In the genomic region with DNA sequence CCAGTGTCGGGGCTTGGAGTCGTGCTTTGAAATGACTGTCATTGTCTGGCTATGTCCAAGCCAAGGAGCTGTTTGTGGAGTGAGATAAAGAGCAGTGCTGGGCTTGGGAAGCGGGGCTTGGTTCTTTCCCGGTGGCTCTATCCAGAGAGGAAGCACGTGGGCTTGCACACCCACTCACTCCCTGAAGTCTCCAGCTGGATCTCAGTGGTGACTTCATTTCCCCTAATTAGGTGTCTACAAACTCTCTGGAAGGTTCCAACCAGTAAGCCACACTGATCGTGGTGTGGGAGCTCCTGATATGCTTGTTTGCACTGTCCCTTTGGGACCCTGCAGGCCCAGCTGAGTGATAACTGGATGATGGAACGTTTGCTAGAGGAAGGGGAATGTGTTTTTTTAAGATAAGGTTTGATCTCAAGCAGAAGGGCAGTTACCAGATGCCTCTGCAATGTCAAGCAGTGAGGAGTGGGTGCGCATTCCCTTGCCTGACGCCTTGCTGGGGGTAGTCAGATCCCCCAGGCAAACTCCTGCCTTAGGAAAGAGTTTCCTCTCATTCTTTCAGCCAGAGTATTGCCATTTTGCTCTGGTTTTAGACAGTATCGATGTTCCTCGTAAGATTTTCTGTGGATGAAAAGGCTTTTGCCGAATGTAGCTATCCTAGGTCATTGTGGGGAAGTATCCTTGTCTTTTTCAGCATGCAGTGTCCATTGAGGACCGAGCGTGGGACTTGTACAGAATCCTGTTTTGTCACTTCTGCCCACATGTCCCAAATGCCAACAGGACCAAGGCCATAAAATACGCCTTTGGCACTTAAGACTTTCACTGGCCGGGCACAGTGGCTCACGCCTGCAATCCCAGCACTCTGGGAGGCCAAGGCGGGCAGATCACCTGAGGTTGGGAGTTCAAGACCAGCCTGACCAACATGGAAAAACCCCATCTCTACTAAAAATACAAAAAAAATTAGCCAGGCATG, we compare ENCODE assay signal across 12 cellular contexts.
DNase-seq lines count a peak whose midpoint lies in the region; ATAC-seq and TF ChIP-seq lines count a peak whose summit lies in the region.
"Had no signal": no experiment of that assay in that cellular context is flagged by ENCODE, and none has a peak within 500 bp of the region (broad histone marks: within the 10 kb centered on the region; RNA-seq: fewer than 3 reads in every experiment).

No MANE protein-coding gene starts in this region.

- peaks cover 39 to 58% (median 48%) of the 10 kb centered on the region in 4 donors for H3K4me1 ChIP-seq in esophagus muscularis mucosa

- H3K36me3 Mint-ChIP-seq in activated naive CD4-positive, alpha-beta T cell treated with anti-CD3 and anti-CD28 coated beads for 36 hours (ENCODE audit: low read depth) = peaks cover 16% of the 10 kb centered on the region
- H3K36me3 Mint-ChIP-seq: IgD-negative memory B cell had no signal

- no peak for TF ChIP-seq CTCF in BJ (IDR thresholded peaks at IDR 0.05; ENCODE audit: insufficient read depth, low read depth, low read length)
- TF ChIP-seq CTCF in RWPE1 (conservative IDR thresholded peaks at IDR 0.05; ENCODE audit: low read depth) = no peak
- TF ChIP-seq CTCF in esophagus muscularis mucosa (IDR thresholded peaks at IDR 0.05) = no peak

- H3K4me1 Mint-ChIP-seq in activated naive CD4-positive, alpha-beta T cell treated with anti-CD3 and anti-CD28 coated beads for 36 hours (ENCODE audit: low read depth) = peaks cover 74% of the 10 kb centered on the region

- POLR2A ChIA-PET in BJ (lab: Charles Lee) (interaction anchor here (0.6 to 0.9 kb wide), 2 partner anchors 32 to 346 kb away, joined by 5 read pairs; no protein-coding TSS in a partner anchor), RWPE1 (lab: Yijun Ruan, JAX; ENCODE audit: low non-redundant PET) (no interaction called here)

- no peak for TF ChIP-seq POLR2A in esophagus muscularis mucosa (IDR thresholded peaks at IDR 0.05; ENCODE audit: low read depth)

- DNase-seq in BJ (ENCODE audit: low read depth) (peak; percentile 93), RWPE1 (ENCODE audit: low spot score) (no peak), esophagus muscularis mucosa (ENCODE audit: extremely low spot score) (no peak), occipital lobe (lab: John Stamatoyannopoulos, UW) (peak; percentile 64), NCI-H524 treated with DMSO at 0.1 percent for 48 hours (lab: John Stamatoyannopoulos, UW) (no peak), activated gamma-delta T cell treated with Interleukin-2 at 50 U/mL for 16 hours (no peak)
- no peak for DNase-seq in activated naive CD4-positive, alpha-beta T cell treated with anti-CD3 and anti-CD28 coated beads for 36 hours
- DNase-seq: spleen had no signal

- TF ChIP-seq EP300 in esophagus muscularis mucosa (IDR thresholded peaks at IDR 0.05) = no peak

- H3K27ac Mint-ChIP-seq in activated naive CD4-positive, alpha-beta T cell treated with anti-CD3 and anti-CD28 coated beads for 36 hours = no peak overlapping the region
- H3K27ac Mint-ChIP-seq: activated naive CD4-positive, alpha-beta T cell treated with anti-CD3 and anti-CD28 coated beads, Interleukin-2, amount 50 U/mL, for 24 hours; IgD-negative memory B cell had no signal

- H3K36me3 ChIP-seq in BJ (ENCODE audit: control insufficient read depth, insufficient read depth, low read length) (0 out of 2 replicates have a peak, but pooled peaks cover 3% of the 10 kb centered on the region), esophagus muscularis mucosa (peaks cover 0 to 21% (median 17%) of the 10 kb centered on the region in 4 donors)

- no peaks in the 10 kb centered on the region for H3K27me3 ChIP-seq in BJ (ENCODE audit: control insufficient read depth, insufficient read depth, low read length)
- no peaks in the 10 kb centered on the region for H3K27me3 ChIP-seq in esophagus muscularis mucosa
- H3K27me3 ChIP-seq: spleen had no signal

- H3K27me3 Mint-ChIP-seq in activated naive CD4-positive, alpha-beta T cell treated with anti-CD3 and anti-CD28 coated beads for 36 hours (ENCODE audit: low read depth) = no peaks in the 10 kb centered on the region
- H3K27me3 Mint-ChIP-seq: activated naive CD4-positive, alpha-beta T cell treated with anti-CD3 and anti-CD28 coated beads, Interleukin-2, amount 50 U/mL, for 24 hours had no signal

- H3K4me3 Mint-ChIP-seq in activated naive CD4-positive, alpha-beta T cell treated with anti-CD3 and anti-CD28 coated beads for 36 hours = no peak overlapping the region
- H3K4me3 Mint-ChIP-seq: activated naive CD4-positive, alpha-beta T cell treated with anti-CD3 and anti-CD28 coated beads, Interleukin-2, amount 50 U/mL, for 24 hours; IgD-negative memory B cell had no signal

- H3K4me3 ChIP-seq in BJ (ENCODE audit: low read depth, low read length) = no peak overlapping the region
- H3K4me3 ChIP-seq in esophagus muscularis mucosa = no peak overlapping the region
- H3K4me3 ChIP-seq: GM12878, spleen had no signal

- H3K9me3 ChIP-seq in esophagus muscularis mucosa = no peaks in the 10 kb centered on the region
- H3K9me3 ChIP-seq: spleen had no signal

- WGBS in esophagus muscularis mucosa = 54% methylated on average over 18 of the region's 18 CpGs

- H3K9me3 Mint-ChIP-seq in activated naive CD4-positive, alpha-beta T cell treated with anti-CD3 and anti-CD28 coated beads for 36 hours = peaks cover 2% of the 10 kb centered on the region
- H3K9me3 Mint-ChIP-seq: activated naive CD4-positive, alpha-beta T cell treated with anti-CD3 and anti-CD28 coated beads, Interleukin-2, amount 50 U/mL, for 24 hours had no signal

- H3K27ac ChIP-seq in RWPE1 = peak overlapping the region; percentile 56
- peak overlapping the region; percentile 68 to 72 (median 70) for H3K27ac ChIP-seq in esophagus muscularis mucosa (replicated peaks in 1 of 4)

- intact Hi-C loops in esophagus muscularis mucosa (cut with DNase I) = no loop called here
- intact Hi-C loops in activated naive CD4-positive, alpha-beta T cell treated with anti-CD3 and anti-CD28 coated beads for 36 hours (cut with micrococcal nuclease) = no loop called here

- no peak for ATAC-seq in GM19455 (IDR thresholded peaks at IDR 0.05; ENCODE audit: unreplicated experiment)
- ATAC-seq: GM12878 had no signal

- CTCF ChIA-PET in BJ (lab: Yijun Ruan, JAX) = interaction anchor here (1.1 to 1.5 kb wide), 6 partner anchors 14 to 154 kb away, joined by 3 to 5 read pairs (median 3); no protein-coding TSS in a partner anchor
- CTCF ChIA-PET in RWPE1 (lab: Yijun Ruan, JAX) = no interaction called here
- CTCF ChIA-PET in activated naive CD4-positive, alpha-beta T cell treated with anti-CD3 and anti-CD28 coated beads for 36 hours (lab: Charles Lee) = interaction anchor here (2.0 kb wide), 1 partner anchor 51 kb away, joined by 4 read pairs; no protein-coding TSS in a partner anchor

Comparison
In these comparisons a context has a peak if more than half of its experiments do, and no peak if none do; other contexts are left out.
1. DNase-seq: peak in BJ (single experiment) and occipital lobe (single experiment); none in RWPE1 (single experiment), esophagus muscularis mucosa (single experiment), NCI-H524 treated with DMSO at 0.1 percent for 48 hours (single experiment), activated gamma-delta T cell treated with Interleukin-2 at 50 U/mL for 16 hours (single experiment) and activated naive CD4-positive, alpha-beta T cell treated with anti-CD3 and anti-CD28 coated beads for 36 hours (single experiment).